ENCODE assay signal across 2 cellular contexts in genomic region chr16:19139436-19140091, GRCh38.
TF ChIP-seq lines count a peak whose summit lies in the region.

No MANE protein-coding gene starts in this region.

TF ChIP-seq in A549, 52 proteins besides CTCF, POLR2A, EP300 and RAD21:
- TF ChIP-seq ZFP36 (IDR thresholded peaks at IDR 0.05; ENCODE audit: borderline replicate concordance, partially characterized antibody) (no peak), NR3C1 (IDR thresholded peaks at IDR 0.05) (no peak), HDAC2 (IDR thresholded peaks at IDR 0.05) (peak; percentile 76; the same call in 1 of the 2 replicates), FOSB (CRISPR knock-in tag; IDR thresholded peaks at IDR 0.05) (no peak), SREBF2 (IDR thresholded peaks at IDR 0.05) (no peak), KDM1A (IDR thresholded peaks at IDR 0.05; ENCODE audit: low read depth) (peak; percentile 94), CHD4 (IDR thresholded peaks at IDR 0.05; ENCODE audit: borderline replicate concordance) (peak; percentile 74; the same call in 1 of the 2 replicates), MAZ (IDR thresholded peaks at IDR 0.05; ENCODE audit: borderline replicate concordance, low read depth, low read length) (no peak), JUNB (IDR thresholded peaks at IDR 0.05) (no peak)
TF ChIP-seq in A549: peak in this region for 3.

TF ChIP-seq in K562, 482 proteins besides CTCF, POLR2A, EP300 and RAD21:
- no peak for TF ChIP-seq SREBF1 (IDR thresholded peaks at IDR 0.05; ENCODE audit: borderline replicate concordance, low read depth, low read length)
- TF ChIP-seq ZNF75A (CRISPR knock-in tag; IDR thresholded peaks at IDR 0.05) = no peak
- TF ChIP-seq ZEB2 (IDR thresholded peaks at IDR 0.05) = no peak
- TF ChIP-seq ZNF165 (CRISPR knock-in tag; IDR thresholded peaks at IDR 0.05; ENCODE audit: borderline replicate concordance) = no peak
- no peak for TF ChIP-seq ZNF263 (CRISPR knock-in tag; IDR thresholded peaks at IDR 0.05; ENCODE audit: borderline replicate concordance)
- TF ChIP-seq ZC3H4 (CRISPR knock-in tag; IDR thresholded peaks at IDR 0.05; ENCODE audit: borderline replicate concordance) = no peak
- TF ChIP-seq RCOR1 (IDR thresholded peaks at IDR 0.05; ENCODE audit: borderline replicate concordance in 1 of 2, low read depth in 2 of 2, low read length in 2 of 2) = peak in 1 of 2 experiments; percentile 73; a peak in 2 of 4 replicates
- TF ChIP-seq TEAD2 (tag; IDR thresholded peaks at IDR 0.05) = no peak
- no peak for TF ChIP-seq PCBP2 (IDR thresholded peaks at IDR 0.05; ENCODE audit: low read depth, low read length, poor library complexity, severe bottlenecking)
- no peak for TF ChIP-seq DIDO1 (tag; IDR thresholded peaks at IDR 0.05; ENCODE audit: low read depth)
- TF ChIP-seq, protein P1, sequence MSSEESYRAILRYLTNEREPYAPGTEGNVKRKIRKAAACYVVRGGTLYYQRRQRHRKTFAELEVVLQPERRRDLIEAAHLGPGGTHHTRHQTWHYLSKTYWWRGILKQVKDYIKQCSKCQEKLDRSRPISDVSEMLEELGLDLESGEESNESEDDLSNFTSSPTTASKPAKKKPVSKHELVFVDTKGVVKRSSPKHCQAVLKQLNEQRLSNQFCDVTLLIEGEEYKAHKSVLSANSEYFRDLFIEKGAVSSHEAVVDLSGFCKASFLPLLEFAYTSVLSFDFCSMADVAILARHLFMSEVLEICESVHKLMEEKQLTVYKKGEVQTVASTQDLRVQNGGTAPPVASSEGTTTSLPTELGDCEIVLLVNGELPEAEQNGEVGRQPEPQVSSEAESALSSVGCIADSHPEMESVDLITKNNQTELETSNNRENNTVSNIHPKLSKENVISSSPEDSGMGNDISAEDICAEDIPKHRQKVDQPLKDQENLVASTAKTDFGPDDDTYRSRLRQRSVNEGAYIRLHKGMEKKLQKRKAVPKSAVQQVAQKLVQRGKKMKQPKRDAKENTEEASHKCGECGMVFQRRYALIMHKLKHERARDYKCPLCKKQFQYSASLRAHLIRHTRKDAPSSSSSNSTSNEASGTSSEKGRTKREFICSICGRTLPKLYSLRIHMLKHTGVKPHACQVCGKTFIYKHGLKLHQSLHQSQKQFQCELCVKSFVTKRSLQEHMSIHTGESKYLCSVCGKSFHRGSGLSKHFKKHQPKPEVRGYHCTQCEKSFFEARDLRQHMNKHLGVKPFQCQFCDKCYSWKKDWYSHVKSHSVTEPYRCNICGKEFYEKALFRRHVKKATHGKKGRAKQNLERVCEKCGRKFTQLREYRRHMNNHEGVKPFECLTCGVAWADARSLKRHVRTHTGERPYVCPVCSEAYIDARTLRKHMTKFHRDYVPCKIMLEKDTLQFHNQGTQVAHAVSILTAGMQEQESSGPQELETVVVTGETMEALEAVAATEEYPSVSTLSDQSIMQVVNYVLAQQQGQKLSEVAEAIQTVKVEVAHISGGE (CRISPR knock-in tag; IDR thresholded peaks at IDR 0.05) = no peak
- no peak for TF ChIP-seq ZNF398 (CRISPR knock-in tag; IDR thresholded peaks at IDR 0.05)
- TF ChIP-seq CHD1 (IDR thresholded peaks at IDR 0.05; ENCODE audit: low read length) = no peak
- no peak for TF ChIP-seq MCM3 (IDR thresholded peaks at IDR 0.05)
- TF ChIP-seq ADNP (tag; IDR thresholded peaks at IDR 0.05) = peak; percentile 70
- TF ChIP-seq SMARCA5 (IDR thresholded peaks at IDR 0.05) = peak; percentile 52; the same call in 1 of the 2 replicates
- TF ChIP-seq, protein P2, sequence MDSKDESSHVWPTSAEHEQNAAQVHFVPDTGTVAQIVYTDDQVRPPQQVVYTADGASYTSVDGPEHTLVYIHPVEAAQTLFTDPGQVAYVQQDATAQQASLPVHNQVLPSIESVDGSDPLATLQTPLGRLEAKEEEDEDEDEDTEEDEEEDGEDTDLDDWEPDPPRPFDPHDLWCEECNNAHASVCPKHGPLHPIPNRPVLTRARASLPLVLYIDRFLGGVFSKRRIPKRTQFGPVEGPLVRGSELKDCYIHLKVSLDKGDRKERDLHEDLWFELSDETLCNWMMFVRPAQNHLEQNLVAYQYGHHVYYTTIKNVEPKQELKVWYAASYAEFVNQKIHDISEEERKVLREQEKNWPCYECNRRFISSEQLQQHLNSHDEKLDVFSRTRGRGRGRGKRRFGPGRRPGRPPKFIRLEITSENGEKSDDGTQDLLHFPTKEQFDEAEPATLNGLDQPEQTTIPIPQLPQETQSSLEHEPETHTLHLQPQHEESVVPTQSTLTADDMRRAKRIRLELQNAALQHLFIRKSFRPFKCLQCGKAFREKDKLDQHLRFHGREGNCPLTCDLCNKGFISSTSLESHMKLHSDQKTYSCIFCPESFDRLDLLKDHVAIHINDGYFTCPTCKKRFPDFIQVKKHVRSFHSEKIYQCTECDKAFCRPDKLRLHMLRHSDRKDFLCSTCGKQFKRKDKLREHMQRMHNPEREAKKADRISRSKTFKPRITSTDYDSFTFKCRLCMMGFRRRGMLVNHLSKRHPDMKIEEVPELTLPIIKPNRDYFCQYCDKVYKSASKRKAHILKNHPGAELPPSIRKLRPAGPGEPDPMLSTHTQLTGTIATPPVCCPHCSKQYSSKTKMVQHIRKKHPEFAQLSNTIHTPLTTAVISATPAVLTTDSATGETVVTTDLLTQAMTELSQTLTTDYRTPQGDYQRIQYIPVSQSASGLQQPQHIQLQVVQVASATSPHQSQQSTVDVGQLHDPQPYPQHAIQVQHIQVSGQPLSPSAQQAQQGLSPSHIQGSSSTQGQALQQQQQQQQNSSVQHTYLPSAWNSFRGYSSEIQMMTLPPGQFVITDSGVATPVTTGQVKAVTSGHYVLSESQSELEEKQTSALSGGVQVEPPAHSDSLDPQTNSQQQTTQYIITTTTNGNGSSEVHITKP (IDR thresholded peaks at IDR 0.05; ENCODE audit: partially characterized antibody) = no peak
- TF ChIP-seq MEF2A (IDR thresholded peaks at IDR 0.05; ENCODE audit: control insufficient read depth, low read depth, low read length) = no peak
- TF ChIP-seq ZNF41 (CRISPR knock-in tag; conservative IDR thresholded peaks at IDR 0.05) = no peak
- TF ChIP-seq SRSF1 (IDR thresholded peaks at IDR 0.05; ENCODE audit: low read depth, low read length) = no peak
- no peak for TF ChIP-seq GATAD2B (IDR thresholded peaks at IDR 0.05; ENCODE audit: borderline replicate concordance)
- TF ChIP-seq CEBPB (tag; IDR thresholded peaks at IDR 0.05) = no peak
- TF ChIP-seq ZNF12 (CRISPR knock-in tag; IDR thresholded peaks at IDR 0.05) = no peak
- no peak for TF ChIP-seq AFF4 (CRISPR knock-in tag; IDR thresholded peaks at IDR 0.05)
- TF ChIP-seq FUS (optimal IDR thresholded peaks at IDR 0.05; ENCODE audit: low read depth, low read length) = no peak
- TF ChIP-seq HDAC2 (IDR thresholded peaks at IDR 0.05) = peak; percentile 68; the same call in 1 of the 2 replicates
- peak; percentile 49 to 69; a peak in 3 of 4 replicates for TF ChIP-seq KDM1A (IDR thresholded peaks at IDR 0.05)
- peak; percentile 93 for TF ChIP-seq BCOR (IDR thresholded peaks at IDR 0.05)
- TF ChIP-seq ZNF316 (IDR thresholded peaks at IDR 0.05) = no peak
- no peak for TF ChIP-seq ZNF124 (CRISPR knock-in tag; IDR thresholded peaks at IDR 0.05)
- peak; percentile 60 for TF ChIP-seq CHD4 (IDR thresholded peaks at IDR 0.05; ENCODE audit: insufficient read depth, insufficient replicate concordance, low read depth, low read length, poor library complexity, severe bottlenecking)
- no peak for TF ChIP-seq ZKSCAN1 (IDR thresholded peaks at IDR 0.05; ENCODE audit: low read depth, low read length)
- TF ChIP-seq TBP (optimal IDR thresholded peaks at IDR 0.05; ENCODE audit: low read depth, low read length) = no peak
- TF ChIP-seq RBM25 (IDR thresholded peaks at IDR 0.05; ENCODE audit: low read depth, low read length, severe bottlenecking) = peak; percentile 93
- no peak for TF ChIP-seq ARNT (IDR thresholded peaks at IDR 0.05)
- no peak for TF ChIP-seq ZFX (CRISPR knock-in tag; IDR thresholded peaks at IDR 0.05)
- TF ChIP-seq ELF1 (tag; IDR thresholded peaks at IDR 0.05) = no peak
- TF ChIP-seq SIN3A (IDR thresholded peaks at IDR 0.05; ENCODE audit: borderline replicate concordance in 2 of 2, control insufficient read depth in 1 of 2, low read depth in 2 of 2, low read length in 2 of 2) = no peak
- no peak for TF ChIP-seq MTF1 (CRISPR knock-in tag; IDR thresholded peaks at IDR 0.05; ENCODE audit: borderline replicate concordance)
- no peak for TF ChIP-seq SPI1 (IDR thresholded peaks at IDR 0.05; ENCODE audit: borderline replicate concordance, low read depth, low read length)
- TF ChIP-seq RBM15 (IDR thresholded peaks at IDR 0.05; ENCODE audit: insufficient read depth, low read length) = no peak
